24 cellular contexts compared by ENCODE assay signal in the genomic region with DNA sequence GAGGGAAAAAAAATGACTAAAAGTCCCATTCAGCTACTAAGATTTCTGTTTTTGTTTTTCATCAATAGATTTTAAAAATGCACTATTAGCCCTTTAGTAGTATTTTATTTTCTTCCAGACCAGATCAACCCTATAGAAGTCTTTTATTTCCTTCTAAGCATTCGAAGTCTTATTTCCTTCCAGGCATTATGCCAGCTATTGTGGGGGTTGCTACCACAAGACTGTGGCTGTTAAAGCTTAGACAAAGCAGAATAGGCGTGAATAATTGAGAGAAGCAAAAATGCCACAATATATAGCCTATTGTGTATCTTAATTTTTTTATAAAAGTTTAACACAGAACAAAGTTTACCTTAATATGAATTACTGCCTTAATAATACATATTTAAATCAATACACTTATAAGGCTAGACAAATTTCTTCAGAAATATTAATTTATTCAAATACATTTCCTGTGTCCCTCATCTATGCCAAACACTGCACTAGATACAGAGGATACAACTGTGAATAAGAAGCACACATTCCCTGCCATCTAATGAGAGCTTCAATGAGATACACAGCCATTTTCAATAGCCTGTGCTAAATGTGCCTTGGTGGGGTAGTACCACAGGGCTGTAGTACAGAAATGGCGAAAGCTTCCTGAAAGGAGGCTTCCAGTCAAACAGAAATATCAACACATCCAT. TPM values are rescaled to one million over a fixed set of nuclear protein-coding genes. Genes with fewer than 3 reads are reported as not detected.
DNase-seq lines count a peak whose midpoint lies in the region; ATAC-seq and TF ChIP-seq lines count a peak whose summit lies in the region.
"Had no signal": no experiment of that assay in that cellular context is flagged by ENCODE, and none has a peak within 500 bp of the region (broad histone marks: within the 10 kb centered on the region; RNA-seq: fewer than 3 reads in every experiment).

No MANE protein-coding gene starts in this region.

- peaks cover 27% of the 10 kb centered on the region for H3K36me3 ChIP-seq in A673 (ENCODE audit: insufficient read depth, low read length, poor library complexity, severe bottlenecking)
- H3K36me3 ChIP-seq: neural progenitor cell had no signal

- peaks cover 70% of the 10 kb centered on the region for H3K4me1 ChIP-seq in A673 (ENCODE audit: insufficient read depth, low read length, poor library complexity, severe bottlenecking)

- TF ChIP-seq POLR2A in GM18505 (IDR thresholded peaks at IDR 0.05; ENCODE audit: borderline replicate concordance, extremely low read depth, insufficient read depth, insufficient read length): no peak

- ATAC-seq in GM18505 (IDR thresholded peaks at IDR 0.05; ENCODE audit: unreplicated experiment): no peak
- ATAC-seq: left lung, WTC11 had no signal

- H3K27ac ChIP-seq in A673 (ENCODE audit: low read depth, low read length, poor library complexity, severe bottlenecking): peak overlapping the region; percentile 98
- H3K27ac ChIP-seq: KMS-11, left lung, neural progenitor cell had no signal

- TF ChIP-seq CTCF in A673 (conservative IDR thresholded peaks at IDR 0.05; ENCODE audit: low read depth, low read length): no peak
- no peak for TF ChIP-seq CTCF in astrocyte of the cerebellum (IDR thresholded peaks at IDR 0.05; ENCODE audit: low read depth, low read length, missing control alignments)

- intact Hi-C loops in A673 (cut with micrococcal nuclease; ENCODE audit: unreplicated experiment): no loop called here

- CTCF ChIA-PET in A673 (lab: Charles Lee): no interaction called here

- H3K27me3 ChIP-seq in A673 (replicated peaks; ENCODE audit: insufficient read depth, low read depth, low read length, poor library complexity): no peaks in the 10 kb centered on the region
- H3K27me3 ChIP-seq: left lung, neural progenitor cell had no signal

- peaks cover 16% of the 10 kb centered on the region for H3K9me3 ChIP-seq in A673 (ENCODE audit: low read depth, low read length, poor library complexity, severe bottlenecking)

- POLR2A ChIA-PET in A673 (lab: Charles Lee; ENCODE audit: low non-redundant PET): interaction anchor here (0.6 kb wide), 1 partner anchor 140 kb away, joined by 3 read pairs; no protein-coding TSS in a partner anchor

- DNase-seq in A673 (ENCODE audit: low spot score): peak; percentile 97
- DNase-seq in M059J (ENCODE audit: low read depth): peak; percentile 35
- DNase-seq in astrocyte of the cerebellum (ENCODE audit: low read depth): peak; percentile 86
- peak; percentile 26 for DNase-seq in globus pallidus (ENCODE audit: low spot score)
- DNase-seq in activated T-cell treated with anti-CD3 and anti-CD28 coated beads for 4 hours: no peak
- no peak for DNase-seq in NCI-H446 (lab: John Stamatoyannopoulos, UW)
- DNase-seq in T1000 (lab: John Stamatoyannopoulos, UW): no peak
- DNase-seq: 8988T; activated CD4-positive, alpha-beta T cell treated with anti-CD3 and anti-CD28 coated beads, Interleukin-2, amount 50 U/mL, for 48 hours; activated naive CD4-positive, alpha-beta T cell treated with Interleukin-2 at 50 U/mL for 16 hours; aorta; cortex of kidney; erythroblast; glutamatergic neuron; left lung; midbrain; NCI-H1105 treated with DMSO at 0.1 percent for 48 hours; NCI-H2081 treated with DMSO at 0.1 percent for 48 hours; NCI-H526; retina had no signal

- BruUV-seq in A673 (replicated peaks; lab: Mats Ljungman, UMichigan): no TSS peak

- H3K4me3 ChIP-seq in A673 (ENCODE audit: low read depth, low read length, poor library complexity, severe bottlenecking): no peak overlapping the region
- no peak overlapping the region for H3K4me3 ChIP-seq in astrocyte of the cerebellum (ENCODE audit: low read depth, low read length)
- H3K4me3 ChIP-seq: left lung, neural progenitor cell had no signal

- in situ Hi-C loops in astrocyte of the cerebellum (cut with HindIII; ENCODE audit: low sequenced_read_pairs): no loop called here

RNA-seq across cellular contexts. Expression of gene SLC10A7, which starts 33.1 kb away (rescaled TPM):
- 37.1 and 41.1 TPM in 2 replicates for total RNA-seq in A673 (2021)
- 8.7 and 10.3 TPM in 2 replicates for total RNA-seq in M059J (2014; rRNA removed; shearing (Covaris generic))

Comparison
In these comparisons a context has a peak if more than half of its experiments do, and no peak if none do; other contexts are left out.
1. DNase-seq: peak in A673 (single experiment), M059J (single experiment), astrocyte of the cerebellum (single experiment) and globus pallidus (single experiment); none in activated T-cell treated with anti-CD3 and anti-CD28 coated beads for 4 hours (single experiment), NCI-H446 (0 of 2) and T1000 (single experiment).